In genomic region chr13:98676239-98676638, GRCh38 we compare ENCODE assay signal across 25 cellular contexts.
"Had no signal": no experiment of that assay in that cellular context is flagged by ENCODE, and none has a peak within 500 bp of the region (broad histone marks: within the 10 kb centered on the region; RNA-seq: fewer than 3 reads in every experiment).

No MANE protein-coding gene starts in this region.

- H3K36me3 Mint-ChIP-seq: activated naive CD4-positive, alpha-beta T cell treated with anti-CD3 and anti-CD28 coated beads, Interleukin-2, amount 50 U/mL, for 24 hours; immature natural killer cell; memory B cell; naive B cell; stimulated activated memory B cell treated with anti-CD40 and anti-IgM and Interleukin-4, amounts not matched to agents 10 μg/mL and 1 μg/mL and 100 μg/mL, for 72 hours had no signal

- H3K27ac ChIP-seq: body of pancreas, dorsolateral prefrontal cortex, heart right ventricle, neutrophil, pancreas, spleen, upper lobe of right lung, VCaP had no signal

- H3K36me3 ChIP-seq: heart right ventricle, neutrophil, pancreas, spleen, thoracic aorta, upper lobe of right lung had no signal

- H3K4me3 ChIP-seq: body of pancreas, dorsolateral prefrontal cortex, heart right ventricle, mucosa of descending colon, pancreas, spleen, upper lobe of right lung had no signal

- H3K27ac Mint-ChIP-seq: activated naive CD4-positive, alpha-beta T cell treated with anti-CD3 and anti-CD28 coated beads, Interleukin-2, amount 50 U/mL, for 24 hours; activated T-cell treated with anti-CD3 and anti-CD28 coated beads, Interleukin-2, amount 50 U/mL, for 72 hours; immature natural killer cell; memory B cell; stimulated activated memory B cell treated with anti-CD40 and anti-IgM and Interleukin-4, amounts not matched to agents 10 μg/mL and 1 μg/mL and 100 μg/mL, for 72 hours had no signal

- H3K9me3 Mint-ChIP-seq: activated naive CD4-positive, alpha-beta T cell treated with anti-CD3 and anti-CD28 coated beads, Interleukin-2, amount 50 U/mL, for 24 hours; activated T-cell treated with anti-CD3 and anti-CD28 coated beads, Interleukin-2, amount 50 U/mL, for 72 hours; memory B cell; naive B cell; stimulated activated memory B cell treated with anti-CD40 and anti-IgM and Interleukin-4, amounts not matched to agents 10 μg/mL and 1 μg/mL and 100 μg/mL, for 72 hours had no signal

- DNase-seq: activated CD4-positive, alpha-beta T cell treated with anti-CD3 and anti-CD28 coated beads, Interleukin-2, amount 50 U/mL, for 1 hour; activated CD4-positive, CD25-positive, alpha-beta regulatory T cell treated with anti-CD3 and anti-CD28 coated beads, Interleukin-2, amount 50 U/mL, for 72 hours; activated gamma-delta T cell; activated T-cell treated with anti-CD3 and anti-CD28 coated beads, Interleukin-2, amount 50 U/mL, for 72 hours; amniotic stem cell; body of pancreas; caudate nucleus; dorsolateral prefrontal cortex; heart right ventricle; immature natural killer cell; mucosa of descending colon; naive B cell; spleen; stimulated activated CD4-positive, alpha-beta T cell treated with anti-CD3 and anti-CD28 coated beads, Interleukin-4, amount 100 ng/mL, for 4 hours; T-helper 2 cell; upper lobe of right lung had no signal

- FAIRE-seq: colon, pancreas had no signal

- ATAC-seq: activated T-cell treated with anti-CD3 and anti-CD28 coated beads, Interleukin-2, amount 50 U/mL, for 72 hours; body of pancreas; heart right ventricle; mucosa of descending colon; pancreas; sciatic nerve; stimulated activated memory B cell treated with anti-CD40 and anti-IgM and Interleukin-4, amounts not matched to agents 10 μg/mL and 1 μg/mL and 100 μg/mL, for 72 hours; upper lobe of right lung had no signal

- H3K27me3 ChIP-seq: body of pancreas, heart right ventricle, neutrophil, pancreas, spleen, upper lobe of right lung had no signal

- H3K4me1 Mint-ChIP-seq: memory B cell; naive B cell; stimulated activated memory B cell treated with anti-CD40 and anti-IgM and Interleukin-4, amounts not matched to agents 10 μg/mL and 1 μg/mL and 100 μg/mL, for 72 hours had no signal

- H3K4me3 Mint-ChIP-seq: activated naive CD4-positive, alpha-beta T cell treated with anti-CD3 and anti-CD28 coated beads, Interleukin-2, amount 50 U/mL, for 24 hours; activated T-cell treated with anti-CD3 and anti-CD28 coated beads, Interleukin-2, amount 50 U/mL, for 72 hours; immature natural killer cell; memory B cell; naive B cell; stimulated activated memory B cell treated with anti-CD40 and anti-IgM and Interleukin-4, amounts not matched to agents 10 μg/mL and 1 μg/mL and 100 μg/mL, for 72 hours had no signal

- H3K27me3 Mint-ChIP-seq: activated naive CD4-positive, alpha-beta T cell treated with anti-CD3 and anti-CD28 coated beads, Interleukin-2, amount 50 U/mL, for 24 hours had no signal

- H3K9me3 ChIP-seq: body of pancreas, heart right ventricle, mucosa of descending colon, neutrophil, pancreas, spleen, thoracic aorta, upper lobe of right lung had no signal
